Comparison of ENCODE assay signal across 17 cellular contexts in the genomic region with DNA sequence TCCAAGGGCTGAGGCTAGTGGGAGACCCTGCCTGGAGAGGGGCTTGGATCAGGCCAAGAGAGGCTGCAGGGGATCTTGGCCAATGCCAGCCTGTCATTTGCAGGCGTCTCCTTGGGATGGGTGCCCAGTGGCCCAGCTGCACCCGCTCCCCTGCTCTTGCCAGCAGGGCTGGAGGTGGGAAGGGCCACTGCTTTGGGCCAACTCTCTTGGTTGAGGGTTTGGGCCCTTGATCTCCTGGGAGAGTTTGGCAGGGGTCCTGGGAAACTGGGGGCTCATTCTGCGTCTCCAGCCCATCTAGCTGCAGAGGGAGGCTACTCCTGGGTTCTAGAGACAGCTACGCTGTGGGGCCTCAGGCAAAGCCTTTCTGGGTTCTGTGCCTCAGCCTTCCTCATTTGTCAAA. TPM values are rescaled to one million over a fixed set of nuclear protein-coding genes. Genes with fewer than 3 reads are reported as not detected.
DNase-seq lines count a peak whose midpoint lies in the region; ATAC-seq and TF ChIP-seq lines count a peak whose summit lies in the region.
"Had no signal": no experiment of that assay in that cellular context is flagged by ENCODE, and none has a peak within 500 bp of the region (broad histone marks: within the 10 kb centered on the region; RNA-seq: fewer than 3 reads in every experiment).

No MANE protein-coding gene starts in this region.

- ATAC-seq in natural killer cell treated with Interleukin-12 subunit alpha and Interleukin-12 subunit beta and Interleukin-15 and Interleukin-18, amount 100 ng/mL, for 72 hours: no peak
- ATAC-seq in natural killer cell (no peak), aorta (ENCODE audit: low FRiP score) (no peak)
- ATAC-seq: K562 had no signal

- H3K27ac ChIP-seq in aorta (ENCODE audit: low read depth in 1 of 2, low read length in 2 of 2) (no peak overlapping the region), spleen (no peak overlapping the region)
- H3K27ac ChIP-seq: Peyer's patch had no signal

- intact Hi-C loops in natural killer cell (cut with micrococcal nuclease) (no loop called here), aorta (cut with DNase I) (no loop called here), spleen (cut with DNase I; ENCODE audit: low total_unique reads) (no loop called here)

- TF ChIP-seq POLR2A in spleen (IDR thresholded peaks at IDR 0.05): no peak

- H3K4me1 Mint-ChIP-seq in natural killer cell treated with Interleukin-12 subunit alpha and Interleukin-12 subunit beta and Interleukin-15 and Interleukin-18, amount 100 ng/mL, for 72 hours (ENCODE audit: low read depth in 2 of 2): no peaks in the 10 kb centered on the region
- no peaks in the 10 kb centered on the region for H3K4me1 Mint-ChIP-seq in natural killer cell

- peak; percentile 42 for DNase-seq in natural killer cell treated with Interleukin-12 subunit alpha and Interleukin-12 subunit beta and Interleukin-15 and Interleukin-18, amount 100 ng/mL, for 72 hours (ENCODE audit: low spot score)
- DNase-seq in natural killer cell: no peak
- DNase-seq in hypothalamus (lab: John Stamatoyannopoulos, UW): peak in 35 of 51 donors; percentile 14 to 83 (median 61)
- DNase-seq in nucleus accumbens (lab: John Stamatoyannopoulos, UW): peak in 51 of 56 donors; percentile 12 to 87 (median 58)
- peak; percentile 5 to 36 for DNase-seq in aorta
- no peak for DNase-seq in mesenteric fat pad (ENCODE audit: low spot score)
- DNase-seq in spleen: no peak
- DNase-seq in EL: no peak
- DNase-seq: BE2C; CD4-positive, alpha-beta T cell; NCI-H1694 treated with DMSO at 0.1 percent for 48 hours; NCI-H510A; NCI-H748 treated with DMSO at 0.1 percent for 48 hours; NK-92 treated with Interleukin-12 subunit alpha and Interleukin-12 subunit beta, amount 100 ng/mL, for 24 hours; SHP77 treated with DMSO at 0.1 percent for 48 hours had no signal

- H3K27me3 Mint-ChIP-seq in natural killer cell treated with Interleukin-12 subunit alpha and Interleukin-12 subunit beta and Interleukin-15 and Interleukin-18, amount 100 ng/mL, for 72 hours: peaks cover 12 to 23% of the 10 kb centered on the region in 2 donors
- peaks cover 11 to 14% of the 10 kb centered on the region in 2 donors for H3K27me3 Mint-ChIP-seq in natural killer cell (ENCODE audit: low read depth in 2 of 2)

- no peak for TF ChIP-seq CTCF in natural killer cell (IDR thresholded peaks at IDR 0.05)
- no peak for TF ChIP-seq CTCF in spleen (IDR thresholded peaks at IDR 0.05 in 8 of 11, conservative IDR thresholded peaks at IDR 0.05 in 3 of 11)

- H3K4me3 ChIP-seq in aorta (ENCODE audit: low read length in 2 of 2) (no peak overlapping the region), spleen (no peak overlapping the region)
- H3K4me3 ChIP-seq: K562, Peyer's patch had no signal

- no peak overlapping the region for H3K4me3 Mint-ChIP-seq in natural killer cell treated with Interleukin-12 subunit alpha and Interleukin-12 subunit beta and Interleukin-15 and Interleukin-18, amount 100 ng/mL, for 72 hours
- H3K4me3 Mint-ChIP-seq in natural killer cell: no peak overlapping the region
- H3K4me3 Mint-ChIP-seq: CD4-positive, alpha-beta T cell had no signal

- 82 to 86% methylated on average over 4 of the region's 4 CpGs for WGBS in aorta, 2 donors
- WGBS in spleen, 5 donors: 80 to 100% (median 91%) methylated on average over 2 to 4 of the region's 4 CpGs

- H3K36me3 ChIP-seq in aorta (ENCODE audit: control insufficient read depth in 1 of 2, insufficient read depth in 2 of 2, low read length in 1 of 2) (no peaks in the 10 kb centered on the region), spleen (no peaks in the 10 kb centered on the region)
- H3K36me3 ChIP-seq: BE2C, Peyer's patch had no signal

- H3K4me1 ChIP-seq in aorta (ENCODE audit: control insufficient read depth in 1 of 2, insufficient read depth in 2 of 2, low read length in 2 of 2) (no peaks in the 10 kb centered on the region), spleen (no peaks in the 10 kb centered on the region)
- H3K4me1 ChIP-seq: BE2C, Peyer's patch had no signal

- H3K27ac Mint-ChIP-seq in natural killer cell treated with Interleukin-12 subunit alpha and Interleukin-12 subunit beta and Interleukin-15 and Interleukin-18, amount 100 ng/mL, for 72 hours: no peak overlapping the region
- H3K27ac Mint-ChIP-seq in natural killer cell: no peak overlapping the region
- H3K27ac Mint-ChIP-seq: CD4-positive, alpha-beta T cell had no signal

- no peaks in the 10 kb centered on the region for H3K36me3 Mint-ChIP-seq in natural killer cell treated with Interleukin-12 subunit alpha and Interleukin-12 subunit beta and Interleukin-15 and Interleukin-18, amount 100 ng/mL, for 72 hours
- H3K36me3 Mint-ChIP-seq in natural killer cell: no peaks in the 10 kb centered on the region

- H3K9me3 Mint-ChIP-seq in natural killer cell treated with Interleukin-12 subunit alpha and Interleukin-12 subunit beta and Interleukin-15 and Interleukin-18, amount 100 ng/mL, for 72 hours: no peaks in the 10 kb centered on the region
- H3K9me3 Mint-ChIP-seq in natural killer cell: no peaks in the 10 kb centered on the region
- H3K9me3 Mint-ChIP-seq: CD4-positive, alpha-beta T cell had no signal

- H3K27me3 ChIP-seq in aorta (ENCODE audit: control insufficient read depth in 1 of 2, insufficient read depth in 2 of 2, low read length in 1 of 2) (no peaks in the 10 kb centered on the region), spleen (replicated peaks in 1 of 7) (peaks cover 0 to 52% (median 0%) of the 10 kb centered on the region in 7 donors)
- H3K27me3 ChIP-seq: BE2C, Peyer's patch had no signal

- H3K9me3 ChIP-seq in aorta (ENCODE audit: control insufficient read depth, low read length) (no peaks in the 10 kb centered on the region), spleen (no peaks in the 10 kb centered on the region)
- H3K9me3 ChIP-seq: BE2C, Peyer's patch had no signal

RNA-seq across cellular contexts. Expression of a gene that starts 10.5 kb away (rescaled TPM):
- not detected for total RNA-seq in natural killer cell treated with Interleukin-12 subunit alpha and Interleukin-12 subunit beta and Interleukin-15 and Interleukin-18, amount 100 ng/mL, for 72 hours
- total RNA-seq in natural killer cell (1 to 10 TPM; 1.3 to 2.5 (median 1.3) TPM), aorta (under 1 TPM; 0.30 to 0.62 TPM), mesenteric fat pad (not detected), spleen (under 1 TPM in 6 of 7 donors, not detected in 1; 0.09 to 0.42 (median 0.25) TPM)
- polyA plus RNA-seq in aorta (under 1 TPM in 1 of 2 donors, not detected in 1; 0.41 TPM), spleen (under 1 TPM; 0.03 to 0.24 (median 0.05) TPM)
- total RNA-seq: Peyer's patch had no signal

Comparison
In these comparisons a context has a peak if more than half of its experiments do, and no peak if none do; other contexts are left out.
1. DNase-seq: peak in natural killer cell treated with Interleukin-12 subunit alpha and Interleukin-12 subunit beta and Interleukin-15 and Interleukin-18, amount 100 ng/mL, for 72 hours (single experiment), hypothalamus (35 of 51), nucleus accumbens (51 of 56) and aorta (2 of 2); none in natural killer cell (single experiment), mesenteric fat pad (single experiment), spleen (single experiment) and EL (single experiment).